Comparison of ENCODE assay signal across 17 cellular contexts in genomic region chr6:134299236-134299635, GRCh38. TPM values are rescaled to one million over a fixed set of nuclear protein-coding genes. Genes with fewer than 3 reads are reported as not detected.
DNase-seq lines count a peak whose midpoint lies in the region; ATAC-seq, FAIRE-seq and TF ChIP-seq lines count a peak whose summit lies in the region.
"Had no signal": no experiment of that assay in that cellular context is flagged by ENCODE, and none has a peak within 500 bp of the region (broad histone marks: within the 10 kb centered on the region; RNA-seq: fewer than 3 reads in every experiment).

No MANE protein-coding gene starts in this region.

- TF ChIP-seq POLR2A in upper lobe of left lung (IDR thresholded peaks at IDR 0.05): no peak

- H3K4me2 ChIP-seq in fibroblast of lung (ENCODE audit: extremely low read depth, insufficient read depth, low read length): no peak overlapping the region

- H3K9ac ChIP-seq in fibroblast of lung (ENCODE audit: insufficient read depth, low read length): no peak overlapping the region

- TF ChIP-seq CTCF in Panc1 (IDR thresholded peaks at IDR 0.05) (no peak), fibroblast of lung (conservative IDR thresholded peaks at IDR 0.05 in 1 of 2, IDR thresholded peaks at IDR 0.05 in 1 of 2; ENCODE audit: low read depth in 1 of 2, low read length in 2 of 2) (no peak), pancreas (IDR thresholded peaks at IDR 0.05) (no peak), endothelial cell (IDR thresholded peaks at IDR 0.05; ENCODE audit: unreplicated experiment) (no peak), upper lobe of left lung (IDR thresholded peaks at IDR 0.05) (no peak)

- H2AFZ ChIP-seq in fibroblast of lung (ENCODE audit: low read length): no peak overlapping the region

- no TSS peak for BruUV-seq in Panc1 (replicated peaks; lab: Mats Ljungman, UMichigan)

- H3K9me3 ChIP-seq in Panc1 (ENCODE audit: control insufficient read depth, insufficient read depth, low read depth, low read length): no peaks in the 10 kb centered on the region
- no peaks in the 10 kb centered on the region for H3K9me3 ChIP-seq in fibroblast of lung (ENCODE audit: control insufficient read depth, insufficient read depth, low read depth, low read length)
- H3K9me3 ChIP-seq in pancreas: no peaks in the 10 kb centered on the region
- H3K9me3 ChIP-seq in upper lobe of left lung: no peaks in the 10 kb centered on the region
- H3K9me3 ChIP-seq: ascending aorta had no signal

- 0 out of 2 replicates have a peak, but pooled peaks have one; percentile 48 for ATAC-seq in Panc1
- ATAC-seq in pancreas: peak; percentile 66 to 89 (median 86)
- ATAC-seq in HG03159 (IDR thresholded peaks at IDR 0.05; ENCODE audit: unreplicated experiment): no peak
- no peak for ATAC-seq in upper lobe of left lung (ENCODE audit: low FRiP score in 2 of 2)
- ATAC-seq: activated T-cell treated with anti-CD3 and anti-CD28 coated beads, Interleukin-2, amount 50 U/mL, for 72 hours; natural killer cell had no signal

- TF ChIP-seq EP300 in upper lobe of left lung (IDR thresholded peaks at IDR 0.05): no peak

- H3K36me3 Mint-ChIP-seq in endothelial cell (ENCODE audit: low read depth, unreplicated experiment): no peaks in the 10 kb centered on the region
- H3K36me3 Mint-ChIP-seq: natural killer cell had no signal

- intact Hi-C loops in Panc1 (cut with micrococcal nuclease; ENCODE audit: unreplicated experiment): no loop called here
- intact Hi-C loops in pancreas (cut with DNase I): no loop called here

- no peaks in the 10 kb centered on the region for H3K79me2 ChIP-seq in fibroblast of lung (ENCODE audit: control insufficient read depth, insufficient read depth, low read length)

- DNase-seq in Daoy (ENCODE audit: low read depth) (peak; percentile 66), Panc1 (ENCODE audit: low read depth, low spot score) (no peak), fibroblast of lung (ENCODE audit: low read depth in 2 of 2) (peak; percentile 84 to 90), pancreas (peak in 3 of 6 donors; percentile 19 to 52 (median 46)), endothelial cell (ENCODE audit: low spot score) (no peak), KBM-7 (no peak), upper lobe of left lung (no peak)
- DNase-seq: activated T-cell treated with anti-CD3 and anti-CD28 coated beads, Interleukin-2, amount 50 U/mL, for 72 hours; DND-41; islet precursor cell; KG1; natural killer cell; NCI-H1694 treated with DMSO at 0.1 percent for 48 hours; stimulated activated CD8-positive, alpha-beta memory T cell treated with anti-CD3 and anti-CD28 coated beads, Interleukin-4, amount 100 ng/mL, for 48 hours had no signal

- no peaks in the 10 kb centered on the region for H3K9me3 Mint-ChIP-seq in endothelial cell (ENCODE audit: unreplicated experiment)
- H3K9me3 Mint-ChIP-seq: natural killer cell had no signal

- in situ Hi-C loops in Panc1 (cut with HindIII; ENCODE audit: low pct_unique_long_range_greater_than_20kb, low sequenced_read_pairs) (no loop called here), KBM-7 (cut with MboI; ENCODE audit: low pct_unique_long_range_greater_than_20kb, low sequenced_read_pairs) (no loop called here)

- WGBS in pancreas, 2 donors: 20 to 23% methylated on average over 3 of the region's 3 CpGs
- 45 to 70% methylated on average over 3 of the region's 3 CpGs for WGBS in upper lobe of left lung, 2 donors

- H3K4me1 Mint-ChIP-seq in endothelial cell (ENCODE audit: unreplicated experiment): peaks cover 9% of the 10 kb centered on the region
- H3K4me1 Mint-ChIP-seq: natural killer cell had no signal

- H3K4me1 ChIP-seq in Panc1 (ENCODE audit: control insufficient read depth, insufficient read depth, low read length): no peaks in the 10 kb centered on the region
- peaks cover 12% of the 10 kb centered on the region for H3K4me1 ChIP-seq in fibroblast of lung (ENCODE audit: control insufficient read depth, extremely low read depth, insufficient read depth, low read length)
- peaks cover 0 to 10% (median 8%) of the 10 kb centered on the region in 3 donors for H3K4me1 ChIP-seq in pancreas
- H3K4me1 ChIP-seq in upper lobe of left lung: peaks cover 3 to 14% (median 11%) of the 10 kb centered on the region in 4 donors
- H3K4me1 ChIP-seq: ascending aorta had no signal

- H3K4me3 ChIP-seq in Panc1 (ENCODE audit: low read depth in 2 of 2, low read length in 2 of 2) (no peak overlapping the region), fibroblast of lung (replicated peaks in 1 of 4; ENCODE audit: control extremely low read depth in 1 of 4, insufficient read depth in 1 of 4, low read depth in 3 of 4, low read length in 4 of 4) (no peak overlapping the region), pancreas (no peak overlapping the region), upper lobe of left lung (no peak overlapping the region)
- H3K4me3 ChIP-seq: ascending aorta had no signal

- no peaks in the 10 kb centered on the region for H3K36me3 ChIP-seq in Panc1 (ENCODE audit: control insufficient read depth, insufficient read depth, low read length)
- H3K36me3 ChIP-seq in fibroblast of lung (ENCODE audit: control insufficient read depth, insufficient read depth, low read length): no peaks in the 10 kb centered on the region
- no peaks in the 10 kb centered on the region for H3K36me3 ChIP-seq in pancreas
- H3K36me3 ChIP-seq in upper lobe of left lung: no peaks in the 10 kb centered on the region
- H3K36me3 ChIP-seq: ascending aorta had no signal

- no peak overlapping the region for H3K27ac ChIP-seq in Panc1 (ENCODE audit: low read length)
- no peak overlapping the region for H3K27ac ChIP-seq in fibroblast of lung (ENCODE audit: insufficient read depth, low read length)
- peak overlapping the region in 1 of 4 donors; percentile 33 for H3K27ac ChIP-seq in pancreas
- H3K27ac ChIP-seq in upper lobe of left lung: no peak overlapping the region
- H3K27ac ChIP-seq: ascending aorta had no signal

- no peak for FAIRE-seq in pancreas (lab: Jason Lieb, UNC)

- H3K27me3 ChIP-seq in Panc1 (ENCODE audit: control insufficient read depth, insufficient read depth, low read length) (no peaks in the 10 kb centered on the region), fibroblast of lung (ENCODE audit: control insufficient read depth, insufficient read depth, low read length) (no peaks in the 10 kb centered on the region), pancreas (no peaks in the 10 kb centered on the region), upper lobe of left lung (no peaks in the 10 kb centered on the region)
- H3K27me3 ChIP-seq: ascending aorta had no signal

- H4K20me1 ChIP-seq in fibroblast of lung (ENCODE audit: control insufficient read depth, extremely low read depth, insufficient read depth, low read length): no peaks in the 10 kb centered on the region

- H3K27me3 Mint-ChIP-seq in endothelial cell (ENCODE audit: unreplicated experiment): peaks cover 6% of the 10 kb centered on the region
- H3K27me3 Mint-ChIP-seq: B cell had no signal

- no peak overlapping the region for H3K27ac Mint-ChIP-seq in endothelial cell (ENCODE audit: unreplicated experiment)
- H3K27ac Mint-ChIP-seq: activated T-cell treated with anti-CD3 and anti-CD28 coated beads, Interleukin-2, amount 50 U/mL, for 72 hours; B cell; natural killer cell had no signal

- H3K4me3 Mint-ChIP-seq in endothelial cell (ENCODE audit: unreplicated experiment): no peak overlapping the region
- H3K4me3 Mint-ChIP-seq: activated T-cell treated with anti-CD3 and anti-CD28 coated beads, Interleukin-2, amount 50 U/mL, for 72 hours; B cell; natural killer cell had no signal

- POLR2A ChIA-PET in Panc1 (lab: Charles Lee): interaction anchor here (0.6 to 0.7 kb wide), 2 partner anchors 9 to 165 kb away, joined by 5 to 7 read pairs; no protein-coding TSS in a partner anchor

- CTCF ChIA-PET in Panc1 (lab: Charles Lee): no interaction called here

RNA-seq across cellular contexts. Expression of gene SGK1, which starts 18.7 kb away (rescaled TPM):
- total RNA-seq in Daoy (2014; rRNA removed; shearing (Covaris generic)): 40.9 and 41.1 TPM in 2 replicates
- total RNA-seq in Panc1 (2021; ENCODE audit: unreplicated experiment) (7.5 TPM), fibroblast of lung (60.4 and 132 TPM in 2 replicates), pancreas (100 to 1,000 TPM in 3 of 6 donors, 10 to 100 TPM in 3; 56.8 to 189 (median 112) TPM), endothelial cell (ENCODE audit: unreplicated experiment) (7.2 TPM), upper lobe of left lung (100 to 1,000 TPM; 118 to 426 (median 199) TPM)
- polyA plus RNA-seq in Panc1 (2012; ENCODE audit: insufficient read length): 4.2 TPM
- polyA plus RNA-seq in fibroblast of lung (137 and 154 TPM in 2 replicates), pancreas (10 to 100 TPM; 60.2 to 92.7 TPM)
- polyA plus RNA-seq in fibroblast of lung (2012): 81.3 and 102 TPM in 2 replicates
- polyA minus RNA-seq in fibroblast of lung (ENCODE audit: low replicate concordance): 213 and 223 TPM in 2 replicates

Comparison
In these comparisons a context has a peak if more than half of its experiments do, and no peak if none do; other contexts are left out.
1. DNase-seq: peak in Daoy (single experiment) and fibroblast of lung (2 of 2); none in Panc1 (single experiment), endothelial cell (single experiment), KBM-7 (single experiment) and upper lobe of left lung (0 of 2).
2. ATAC-seq: peak in Panc1 (single experiment) and pancreas (4 of 4); none in HG03159 (single experiment) and upper lobe of left lung (0 of 2).